9 cellular contexts compared by ENCODE assay signal in genomic region chr13:45219938-45220375, GRCh38. TPM values are rescaled to one million over a fixed set of nuclear protein-coding genes. Genes with fewer than 3 reads are reported as not detected.
A peak's percentile ranks its signal among the peaks of the same experiment; 100 is the strongest.
DNase-seq lines count a peak whose midpoint lies in the region; ATAC-seq, FAIRE-seq and TF ChIP-seq lines count a peak whose summit lies in the region.
"Had no signal": no experiment of that assay in that cellular context is flagged by ENCODE, and none has a peak within 500 bp of the region (broad histone marks: within the 10 kb centered on the region; RNA-seq: fewer than 3 reads in every experiment).

No MANE protein-coding gene starts in this region.

- CTCF ChIA-PET in activated CD4-positive, alpha-beta T cell treated with anti-CD3 and anti-CD28 coated beads, Interleukin-2, amount 10 ng/mL, durations not matched to agents 7 days and 5 days (lab: Charles Lee), result no interaction called here

- ATAC-seq in omental fat pad (ENCODE audit: low FRiP score), result peak; percentile 84

- no peaks in the 10 kb centered on the region for H3K36me3 ChIP-seq in vagina

- intact Hi-C loops in vagina (cut with DNase I), result no loop called here

- DNase-seq in GM04504 (ENCODE audit: low read depth) (peak; percentile 65), NCI-H748 treated with DMSO at 0.1 percent for 48 hours (lab: John Stamatoyannopoulos, UW) (peak; percentile 45), omental fat pad (ENCODE audit: low spot score) (no peak), KG1 (lab: John Stamatoyannopoulos, UW) (no peak), vagina (ENCODE audit: extremely low spot score in 2 of 2) (no peak), NCI-H2227 treated with DMSO at 0.1 percent for 48 hours (lab: John Stamatoyannopoulos, UW) (no peak)
- DNase-seq in activated CD4-positive, alpha-beta T cell treated with anti-CD3 and anti-CD28 coated beads, Interleukin-2, amount 10 ng/mL, durations not matched to agents 7 days and 5 days, result no peak

- no peak overlapping the region for H3K4me3 ChIP-seq in vagina

- H3K4me3 Mint-ChIP-seq in activated CD4-positive, alpha-beta T cell treated with anti-CD3 and anti-CD28 coated beads, Interleukin-2, amount 10 ng/mL, durations not matched to agents 7 days and 5 days, result no peak overlapping the region

- POLR2A ChIA-PET in activated CD4-positive, alpha-beta T cell treated with anti-CD3 and anti-CD28 coated beads, Interleukin-2, amount 10 ng/mL, durations not matched to agents 7 days and 5 days (lab: Charles Lee), result interaction anchor here (0.6 kb wide), 1 partner anchor 73 kb away, joined by 5 read pairs; no protein-coding TSS in a partner anchor

- H3K4me1 Mint-ChIP-seq in activated CD4-positive, alpha-beta T cell treated with anti-CD3 and anti-CD28 coated beads, Interleukin-2, amount 10 ng/mL, durations not matched to agents 7 days and 5 days, result peaks cover 4% of the 10 kb centered on the region

- peaks cover 26% of the 10 kb centered on the region for H3K4me1 ChIP-seq in vagina

- no peaks in the 10 kb centered on the region for H3K9me3 Mint-ChIP-seq in activated CD4-positive, alpha-beta T cell treated with anti-CD3 and anti-CD28 coated beads, Interleukin-2, amount 10 ng/mL, durations not matched to agents 7 days and 5 days
- H3K9me3 Mint-ChIP-seq: activated T-helper 2 cell treated with anti-CD3 and anti-CD28 coated beads, Interferon-gamma antibody, Interleukin-2, Interleukin-4, amounts not matched to agents 10 μg/mL and 5 μg/mL and 100 μg/mL, durations not matched to agents 14 hours and 24 hours and 36 hours had no signal

- FAIRE-seq in colon (lab: Jason Lieb, UNC), result peak; percentile 38

- no peaks in the 10 kb centered on the region for H3K27me3 Mint-ChIP-seq in activated CD4-positive, alpha-beta T cell treated with anti-CD3 and anti-CD28 coated beads, Interleukin-2, amount 10 ng/mL, durations not matched to agents 7 days and 5 days

- H3K27me3 ChIP-seq in vagina, result no peaks in the 10 kb centered on the region

- peaks cover 2% of the 10 kb centered on the region for H3K36me3 Mint-ChIP-seq in activated CD4-positive, alpha-beta T cell treated with anti-CD3 and anti-CD28 coated beads, Interleukin-2, amount 10 ng/mL, durations not matched to agents 7 days and 5 days (ENCODE audit: low read depth)

- no peak for TF ChIP-seq CTCF in omental fat pad (IDR thresholded peaks at IDR 0.05)
- no peak for TF ChIP-seq CTCF in vagina (IDR thresholded peaks at IDR 0.05)

- H3K9me3 ChIP-seq in vagina, result no peaks in the 10 kb centered on the region

- TF ChIP-seq POLR2A in vagina (IDR thresholded peaks at IDR 0.05), result no peak

- H3K27ac ChIP-seq in vagina, result no peak overlapping the region

- no peak overlapping the region for H3K27ac Mint-ChIP-seq in activated CD4-positive, alpha-beta T cell treated with anti-CD3 and anti-CD28 coated beads, Interleukin-2, amount 10 ng/mL, durations not matched to agents 7 days and 5 days
- H3K27ac Mint-ChIP-seq: activated T-helper 2 cell treated with anti-CD3 and anti-CD28 coated beads, Interferon-gamma antibody, Interleukin-2, Interleukin-4, amounts not matched to agents 10 μg/mL and 5 μg/mL and 100 μg/mL, durations not matched to agents 14 hours and 24 hours and 36 hours had no signal

RNA-seq across cellular contexts. Expression of gene KCTD4, which starts 19.1 kb away (rescaled TPM):
- total RNA-seq in omental fat pad, result not detected
- not detected for total RNA-seq in activated CD4-positive, alpha-beta T cell treated with anti-CD3 and anti-CD28 coated beads, Interleukin-2, amount 10 ng/mL, durations not matched to agents 7 days and 5 days
- not detected for total RNA-seq in vagina
- total RNA-seq: activated T-helper 2 cell treated with anti-CD3 and anti-CD28 coated beads, Interferon-gamma antibody, Interleukin-2, Interleukin-4, amounts not matched to agents 10 μg/mL and 5 μg/mL and 100 μg/mL, durations not matched to agents 14 hours and 24 hours and 36 hours had no signal

Comparison
In these comparisons a context has a peak if more than half of its experiments do, and no peak if none do; other contexts are left out.
1. DNase-seq: peak in GM04504 (single experiment) and NCI-H748 treated with DMSO at 0.1 percent for 48 hours (single experiment); none in omental fat pad (single experiment), KG1 (single experiment), activated CD4-positive, alpha-beta T cell treated with anti-CD3 and anti-CD28 coated beads, Interleukin-2, amount 10 ng/mL, durations not matched to agents 7 days and 5 days (single experiment), vagina (0 of 2) and NCI-H2227 treated with DMSO at 0.1 percent for 48 hours (single experiment).